In genomic region chr7:140196361-140197217, GRCh38 we compare ENCODE assay signal across 15 cellular contexts. TPM values are rescaled to one million over a fixed set of nuclear protein-coding genes. Genes with fewer than 3 reads are reported as not detected.
DNase-seq lines count a peak whose midpoint lies in the region; ATAC-seq and TF ChIP-seq lines count a peak whose summit lies in the region.
"Had no signal": no experiment of that assay in that cellular context is flagged by ENCODE, and none has a peak within 500 bp of the region (broad histone marks: within the 10 kb centered on the region; RNA-seq: fewer than 3 reads in every experiment).

No MANE protein-coding gene starts in this region.

- H3K4me1 ChIP-seq in left ventricle myocardium inferior, result peaks cover 10% of the 10 kb centered on the region
- H3K4me1 ChIP-seq in adrenal gland (replicated peaks in 1 of 2), result no peaks in the 10 kb centered on the region
- H3K4me1 ChIP-seq in tibial nerve, result peaks cover 0 to 14% (median 3%) of the 10 kb centered on the region in 4 donors

- H3K27ac ChIP-seq in left ventricle myocardium inferior (replicated peaks), result no peak overlapping the region
- no peak overlapping the region for H3K27ac ChIP-seq in adrenal gland
- H3K27ac ChIP-seq in tibial nerve, result peak overlapping the region in 2 of 4 donors; percentile 34 to 57

- peak in 1 of 2 donors; percentile 59 for TF ChIP-seq EP300 in tibial nerve (IDR thresholded peaks at IDR 0.05)

- 70 to 82% (median 73%) methylated on average over 7 to 10 of the region's 10 CpGs for WGBS in adrenal gland, 4 donors
- WGBS in tibial nerve, 2 donors, result 68 to 78% methylated on average over 10 of the region's 10 CpGs

- TF ChIP-seq CTCF in left ventricle myocardium inferior (IDR thresholded peaks at IDR 0.05; ENCODE audit: borderline replicate concordance), result no peak
- no peak for TF ChIP-seq CTCF in adrenal gland (IDR thresholded peaks at IDR 0.05)
- no peak for TF ChIP-seq CTCF in tibial nerve (IDR thresholded peaks at IDR 0.05)

- H3K9me3 ChIP-seq in left ventricle myocardium inferior (replicated peaks), result peaks cover 6% of the 10 kb centered on the region
- H3K9me3 ChIP-seq in adrenal gland (replicated peaks in 1 of 3), result no peaks in the 10 kb centered on the region
- no peaks in the 10 kb centered on the region for H3K9me3 ChIP-seq in tibial nerve

- ATAC-seq in Right ventricle myocardium superior (ENCODE audit: poor library complexity), result peak; percentile 29
- ATAC-seq in left cardiac atrium, result peak; percentile 55 to 61
- ATAC-seq in GM18498 (IDR thresholded peaks at IDR 0.05; ENCODE audit: unreplicated experiment), result no peak
- ATAC-seq: activated T-cell treated with anti-CD3 and anti-CD28 coated beads, Interleukin-2, amount 50 U/mL, for 4 hours; stimulated activated naive B cell treated with anti-CD40 and anti-IgM and Interleukin-4, amounts not matched to agents 10 μg/mL and 1 μg/mL and 100 μg/mL, for 72 hours had no signal

- peak; percentile 52 for DNase-seq in Right ventricle myocardium superior
- no peak for DNase-seq in left ventricle myocardium inferior
- DNase-seq in adrenal gland, result peak in 6 of 7 donors; percentile 16 to 61 (median 27)
- DNase-seq in left cardiac atrium, result peak; percentile 50
- DNase-seq in tibial nerve (ENCODE audit: low spot score in 2 of 2), result peak; percentile 23 to 62
- DNase-seq in stimulated activated CD8-positive, alpha-beta memory T cell treated with anti-CD3 and anti-CD28 coated beads, Interleukin-4, amount 100 ng/mL, for 48 hours, result no peak
- no peak for DNase-seq in NCI-H2107 (lab: John Stamatoyannopoulos, UW)
- DNase-seq: activated T-cell treated with anti-CD3 and anti-CD28 coated beads, Interleukin-2, amount 50 U/mL, for 4 hours; DMS79; NCI-H1436 treated with DMSO at 0.1 percent for 48 hours; NCI-H69; SHP77 treated with DMSO at 0.1 percent for 48 hours; stimulated activated CD4-positive, alpha-beta T cell treated with anti-CD3 and anti-CD28 coated beads, Interleukin-4, amount 100 ng/mL, for 1 hour; stimulated activated naive B cell treated with anti-CD40 and anti-IgM and Interleukin-4, amounts not matched to agents 10 μg/mL and 1 μg/mL and 100 μg/mL, for 72 hours had no signal

- intact Hi-C loops in Right ventricle myocardium superior (cut with DNase I) (no loop called here), left ventricle myocardium inferior (cut with micrococcal nuclease) (no loop called here), adrenal gland (cut with DNase I) (no loop called here), left cardiac atrium (cut with DNase I) (no loop called here)

- TF ChIP-seq POLR2A in adrenal gland (IDR thresholded peaks at IDR 0.05) (no peak), tibial nerve (IDR thresholded peaks at IDR 0.05) (no peak)

- no peak overlapping the region for H3K4me3 ChIP-seq in left ventricle myocardium inferior
- H3K4me3 ChIP-seq in adrenal gland, result no peak overlapping the region
- no peak overlapping the region for H3K4me3 ChIP-seq in tibial nerve

- no peaks in the 10 kb centered on the region for H3K27me3 ChIP-seq in left ventricle myocardium inferior (ENCODE audit: low read depth)
- no peaks in the 10 kb centered on the region for H3K27me3 ChIP-seq in adrenal gland
- no peaks in the 10 kb centered on the region for H3K27me3 ChIP-seq in tibial nerve

- H3K36me3 ChIP-seq in left ventricle myocardium inferior (no peaks in the 10 kb centered on the region), adrenal gland (replicated peaks in 1 of 2) (no peaks in the 10 kb centered on the region), tibial nerve (no peaks in the 10 kb centered on the region)

RNA-seq across cellular contexts. Expression of gene KDM7A, which starts 19.8 kb away (rescaled TPM):
- total RNA-seq in Right ventricle myocardium superior (11.9 TPM), left ventricle myocardium inferior (8.2 TPM), adrenal gland (10 to 100 TPM in 1 of 8 donors, 1 to 10 TPM in 7; 3.6 to 10.5 (median 5.5) TPM), left cardiac atrium (10 to 100 TPM in 1 of 2 donors, 1 to 10 TPM in 1; 9.0 to 12.7 TPM), tibial nerve (10 to 100 TPM; 15.3 to 34.5 (median 23.2) TPM)
- 1 to 10 TPM; 1.4 to 3.4 (median 1.7) TPM for polyA plus RNA-seq in adrenal gland

Comparison
In these comparisons a context has a peak if more than half of its experiments do, and no peak if none do; other contexts are left out.
1. DNase-seq: peak in Right ventricle myocardium superior (single experiment), adrenal gland (6 of 7), left cardiac atrium (single experiment) and tibial nerve (2 of 2); none in left ventricle myocardium inferior (single experiment), stimulated activated CD8-positive, alpha-beta memory T cell treated with anti-CD3 and anti-CD28 coated beads, Interleukin-4, amount 100 ng/mL, for 48 hours (single experiment) and NCI-H2107 (single experiment).